1 cellular context compared by ENCODE assay signal in the genomic region with DNA sequence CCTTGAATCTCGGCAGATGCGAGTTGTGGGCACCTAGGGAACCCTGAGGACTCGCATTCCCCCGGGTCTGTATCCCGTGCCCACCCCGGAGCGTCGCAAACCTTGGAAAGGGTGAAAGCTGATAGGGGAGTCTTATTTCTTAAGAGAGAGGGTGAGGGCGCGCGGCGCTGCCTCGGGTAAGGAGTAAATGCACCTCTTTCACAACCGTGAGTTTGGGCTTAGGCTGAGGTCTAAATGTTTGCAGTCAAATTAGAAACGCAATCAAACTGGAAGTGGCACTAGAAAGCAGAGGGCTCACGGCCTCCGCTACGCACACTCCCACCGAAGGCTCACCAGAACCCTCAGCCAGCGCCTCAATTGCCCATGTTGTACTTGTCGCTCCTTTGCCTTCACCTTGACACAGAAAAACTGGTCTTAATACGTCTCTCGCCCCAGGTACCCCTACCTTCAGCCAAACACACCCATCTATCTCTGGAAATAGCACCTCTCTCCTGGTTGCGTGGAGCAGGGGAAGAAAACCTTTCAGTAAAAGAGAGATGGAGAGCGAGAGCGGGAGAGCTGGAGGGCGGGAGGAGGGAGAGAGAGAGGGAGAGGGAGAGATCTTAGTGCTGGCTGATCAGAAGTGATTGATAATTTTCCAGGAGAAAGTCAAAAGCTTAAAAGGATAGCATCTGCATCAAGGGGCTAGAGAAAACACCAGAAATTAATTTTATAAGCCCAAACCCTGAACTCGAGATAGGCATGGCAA.
TF ChIP-seq lines count a peak whose summit lies in the region.

No MANE protein-coding gene starts in this region.

TF ChIP-seq in H1, 55 proteins besides CTCF, POLR2A, EP300 and RAD21:
- TF ChIP-seq POLR2AphosphoS5 (IDR thresholded peaks at IDR 0.05; ENCODE audit: low read depth, low read length) (no peak), TAF7 (optimal IDR thresholded peaks at IDR 0.05; ENCODE audit: borderline replicate concordance, low read depth, low read length) (no peak), JUND (IDR thresholded peaks at IDR 0.05; ENCODE audit: low read length) (no peak), KDM1A (IDR thresholded peaks at IDR 0.05; ENCODE audit: borderline replicate concordance, low read length) (no peak), BCL11A (IDR thresholded peaks at IDR 0.05; ENCODE audit: low read depth in 2 of 2, low read length in 2 of 2) (no peak), SP1 (IDR thresholded peaks at IDR 0.05; ENCODE audit: low read depth, low read length) (no peak), BACH1 (IDR thresholded peaks at IDR 0.05; ENCODE audit: low read length) (no peak), EZH2 (IDR thresholded peaks at IDR 0.05; ENCODE audit: low read depth, low read length, severe bottlenecking) (peak; percentile 51), SIX5 (IDR thresholded peaks at IDR 0.05; ENCODE audit: low read depth, low read length) (no peak), EGR1 (IDR thresholded peaks at IDR 0.05; ENCODE audit: borderline replicate concordance, low read depth, low read length) (peak; percentile 23; the same call in 1 of the 2 replicates), KDM4A (IDR thresholded peaks at IDR 0.05; ENCODE audit: low read depth, low read length, severe bottlenecking) (peak; percentile 70), CEBPB (IDR thresholded peaks at IDR 0.05; ENCODE audit: low read depth, low read length) (no peak), GTF2F1 (IDR thresholded peaks at IDR 0.05; ENCODE audit: borderline replicate concordance, low read depth, low read length) (no peak), HDAC2 (IDR thresholded peaks at IDR 0.05; ENCODE audit: borderline replicate concordance in 1 of 2, low read depth in 2 of 2, low read length in 2 of 2) (no peak), NANOG (IDR thresholded peaks at IDR 0.05; ENCODE audit: insufficient read depth, low read depth, low read length, poor library complexity, severe bottlenecking) (no peak), ASH2L (IDR thresholded peaks at IDR 0.05; ENCODE audit: low read length) (peak; percentile 93), TEAD4 (IDR thresholded peaks at IDR 0.05; ENCODE audit: low read depth, low read length) (no peak), TAF1 (IDR thresholded peaks at IDR 0.05; ENCODE audit: low read depth, low read length) (no peak), HDAC6 (IDR thresholded peaks at IDR 0.05; ENCODE audit: low read depth, low read length) (no peak), CBX5 (IDR thresholded peaks at IDR 0.05; ENCODE audit: low read depth, low read length) (no peak), PHF8 (conservative IDR thresholded peaks at IDR 0.05; ENCODE audit: low read depth, low read length) (no peak), NRF1 (IDR thresholded peaks at IDR 0.05; ENCODE audit: low read depth, low read length) (no peak), POU5F1 (IDR thresholded peaks at IDR 0.05; ENCODE audit: low read depth, low read length) (no peak), SIN3A (conservative IDR thresholded peaks at IDR 0.05 in 1 of 2, IDR thresholded peaks at IDR 0.05 in 1 of 2; ENCODE audit: low read depth in 1 of 2, low read length in 2 of 2) (no peak), CTBP2 (IDR thresholded peaks at IDR 0.05; ENCODE audit: borderline replicate concordance, insufficient read depth, insufficient read length, low read length) (peak; percentile 96), SAP30 (IDR thresholded peaks at IDR 0.05; ENCODE audit: insufficient read depth, insufficient replicate concordance, low read length) (no peak), KDM5A (IDR thresholded peaks at IDR 0.05; ENCODE audit: low read length) (no peak), JUN (IDR thresholded peaks at IDR 0.05; ENCODE audit: low read depth, low read length) (no peak), SP4 (IDR thresholded peaks at IDR 0.05; ENCODE audit: low read length) (no peak), SRF (IDR thresholded peaks at IDR 0.05; ENCODE audit: low read depth, low read length) (no peak), FOSL1 (IDR thresholded peaks at IDR 0.05; ENCODE audit: insufficient read depth, low read depth, low read length) (no peak), RXRA (IDR thresholded peaks at IDR 0.05; ENCODE audit: insufficient read depth, low read depth, low read length) (no peak), MAFK (IDR thresholded peaks at IDR 0.05; ENCODE audit: low read depth, low read length) (no peak), GABPA (IDR thresholded peaks at IDR 0.05; ENCODE audit: borderline replicate concordance, insufficient read depth, low read length) (no peak), TBP (IDR thresholded peaks at IDR 0.05; ENCODE audit: low read depth, low read length) (no peak), CHD2 (IDR thresholded peaks at IDR 0.05; ENCODE audit: low read length) (no peak), CREB1 (IDR thresholded peaks at IDR 0.05) (no peak), CBX8 (IDR thresholded peaks at IDR 0.05; ENCODE audit: borderline replicate concordance, low read depth, low read length) (no peak), RNF2 (IDR thresholded peaks at IDR 0.05; ENCODE audit: borderline replicate concordance, low read depth, low read length, missing control alignments, poor library complexity, severe bottlenecking) (peak; percentile 90), BRCA1 (IDR thresholded peaks at IDR 0.05; ENCODE audit: low read depth, low read length) (no peak), SIRT6 (IDR thresholded peaks at IDR 0.05; ENCODE audit: low read length) (no peak), TCF12 (IDR thresholded peaks at IDR 0.05; ENCODE audit: low read depth, low read length) (no peak), YY1 (IDR thresholded peaks at IDR 0.05; ENCODE audit: low read depth, low read length) (peak; percentile 7; the same call in 1 of the 2 replicates), SP2 (IDR thresholded peaks at IDR 0.05; ENCODE audit: low read length) (no peak), SUZ12 (IDR thresholded peaks at IDR 0.05; ENCODE audit: low read length) (peak; percentile 59; the same call in 1 of the 2 replicates), CHD1 (IDR thresholded peaks at IDR 0.05; ENCODE audit: low read depth, low read length) (no peak), RBBP5 (IDR thresholded peaks at IDR 0.05; ENCODE audit: borderline replicate concordance, low read depth, low read length) (0 out of 2 replicates have a peak, but pooled peaks have one; percentile 41), ZNF274 (IDR thresholded peaks at IDR 0.05; ENCODE audit: borderline replicate concordance, extremely low read depth, low read length) (no peak), RFX5 (IDR thresholded peaks at IDR 0.05; ENCODE audit: borderline replicate concordance, low read depth, low read length) (no peak)
- TF ChIP-seq, protein P1, sequence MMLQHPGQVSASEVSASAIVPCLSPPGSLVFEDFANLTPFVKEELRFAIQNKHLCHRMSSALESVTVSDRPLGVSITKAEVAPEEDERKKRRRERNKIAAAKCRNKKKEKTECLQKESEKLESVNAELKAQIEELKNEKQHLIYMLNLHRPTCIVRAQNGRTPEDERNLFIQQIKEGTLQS (IDR thresholded peaks at IDR 0.05; ENCODE audit: insufficient read depth, low read depth, low read length) = no peak
- TF ChIP-seq, protein P2, sequence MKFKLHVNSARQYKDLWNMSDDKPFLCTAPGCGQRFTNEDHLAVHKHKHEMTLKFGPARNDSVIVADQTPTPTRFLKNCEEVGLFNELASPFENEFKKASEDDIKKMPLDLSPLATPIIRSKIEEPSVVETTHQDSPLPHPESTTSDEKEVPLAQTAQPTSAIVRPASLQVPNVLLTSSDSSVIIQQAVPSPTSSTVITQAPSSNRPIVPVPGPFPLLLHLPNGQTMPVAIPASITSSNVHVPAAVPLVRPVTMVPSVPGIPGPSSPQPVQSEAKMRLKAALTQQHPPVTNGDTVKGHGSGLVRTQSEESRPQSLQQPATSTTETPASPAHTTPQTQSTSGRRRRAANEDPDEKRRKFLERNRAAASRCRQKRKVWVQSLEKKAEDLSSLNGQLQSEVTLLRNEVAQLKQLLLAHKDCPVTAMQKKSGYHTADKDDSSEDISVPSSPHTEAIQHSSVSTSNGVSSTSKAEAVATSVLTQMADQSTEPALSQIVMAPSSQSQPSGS (IDR thresholded peaks at IDR 0.05; ENCODE audit: low read length) = no peak
- TF ChIP-seq, protein P3, sequence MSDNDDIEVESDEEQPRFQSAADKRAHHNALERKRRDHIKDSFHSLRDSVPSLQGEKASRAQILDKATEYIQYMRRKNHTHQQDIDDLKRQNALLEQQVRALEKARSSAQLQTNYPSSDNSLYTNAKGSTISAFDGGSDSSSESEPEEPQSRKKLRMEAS (IDR thresholded peaks at IDR 0.05) = no peak
- TF ChIP-seq, protein P4, sequence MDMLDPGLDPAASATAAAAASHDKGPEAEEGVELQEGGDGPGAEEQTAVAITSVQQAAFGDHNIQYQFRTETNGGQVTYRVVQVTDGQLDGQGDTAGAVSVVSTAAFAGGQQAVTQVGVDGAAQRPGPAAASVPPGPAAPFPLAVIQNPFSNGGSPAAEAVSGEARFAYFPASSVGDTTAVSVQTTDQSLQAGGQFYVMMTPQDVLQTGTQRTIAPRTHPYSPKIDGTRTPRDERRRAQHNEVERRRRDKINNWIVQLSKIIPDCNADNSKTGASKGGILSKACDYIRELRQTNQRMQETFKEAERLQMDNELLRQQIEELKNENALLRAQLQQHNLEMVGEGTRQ (IDR thresholded peaks at IDR 0.05; ENCODE audit: low read length) = no peak
- TF ChIP-seq, protein P5, sequence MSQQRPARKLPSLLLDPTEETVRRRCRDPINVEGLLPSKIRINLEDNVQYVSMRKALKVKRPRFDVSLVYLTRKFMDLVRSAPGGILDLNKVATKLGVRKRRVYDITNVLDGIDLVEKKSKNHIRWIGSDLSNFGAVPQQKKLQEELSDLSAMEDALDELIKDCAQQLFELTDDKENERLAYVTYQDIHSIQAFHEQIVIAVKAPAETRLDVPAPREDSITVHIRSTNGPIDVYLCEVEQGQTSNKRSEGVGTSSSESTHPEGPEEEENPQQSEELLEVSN (IDR thresholded peaks at IDR 0.05) = no peak
- TF ChIP-seq, protein P6, sequence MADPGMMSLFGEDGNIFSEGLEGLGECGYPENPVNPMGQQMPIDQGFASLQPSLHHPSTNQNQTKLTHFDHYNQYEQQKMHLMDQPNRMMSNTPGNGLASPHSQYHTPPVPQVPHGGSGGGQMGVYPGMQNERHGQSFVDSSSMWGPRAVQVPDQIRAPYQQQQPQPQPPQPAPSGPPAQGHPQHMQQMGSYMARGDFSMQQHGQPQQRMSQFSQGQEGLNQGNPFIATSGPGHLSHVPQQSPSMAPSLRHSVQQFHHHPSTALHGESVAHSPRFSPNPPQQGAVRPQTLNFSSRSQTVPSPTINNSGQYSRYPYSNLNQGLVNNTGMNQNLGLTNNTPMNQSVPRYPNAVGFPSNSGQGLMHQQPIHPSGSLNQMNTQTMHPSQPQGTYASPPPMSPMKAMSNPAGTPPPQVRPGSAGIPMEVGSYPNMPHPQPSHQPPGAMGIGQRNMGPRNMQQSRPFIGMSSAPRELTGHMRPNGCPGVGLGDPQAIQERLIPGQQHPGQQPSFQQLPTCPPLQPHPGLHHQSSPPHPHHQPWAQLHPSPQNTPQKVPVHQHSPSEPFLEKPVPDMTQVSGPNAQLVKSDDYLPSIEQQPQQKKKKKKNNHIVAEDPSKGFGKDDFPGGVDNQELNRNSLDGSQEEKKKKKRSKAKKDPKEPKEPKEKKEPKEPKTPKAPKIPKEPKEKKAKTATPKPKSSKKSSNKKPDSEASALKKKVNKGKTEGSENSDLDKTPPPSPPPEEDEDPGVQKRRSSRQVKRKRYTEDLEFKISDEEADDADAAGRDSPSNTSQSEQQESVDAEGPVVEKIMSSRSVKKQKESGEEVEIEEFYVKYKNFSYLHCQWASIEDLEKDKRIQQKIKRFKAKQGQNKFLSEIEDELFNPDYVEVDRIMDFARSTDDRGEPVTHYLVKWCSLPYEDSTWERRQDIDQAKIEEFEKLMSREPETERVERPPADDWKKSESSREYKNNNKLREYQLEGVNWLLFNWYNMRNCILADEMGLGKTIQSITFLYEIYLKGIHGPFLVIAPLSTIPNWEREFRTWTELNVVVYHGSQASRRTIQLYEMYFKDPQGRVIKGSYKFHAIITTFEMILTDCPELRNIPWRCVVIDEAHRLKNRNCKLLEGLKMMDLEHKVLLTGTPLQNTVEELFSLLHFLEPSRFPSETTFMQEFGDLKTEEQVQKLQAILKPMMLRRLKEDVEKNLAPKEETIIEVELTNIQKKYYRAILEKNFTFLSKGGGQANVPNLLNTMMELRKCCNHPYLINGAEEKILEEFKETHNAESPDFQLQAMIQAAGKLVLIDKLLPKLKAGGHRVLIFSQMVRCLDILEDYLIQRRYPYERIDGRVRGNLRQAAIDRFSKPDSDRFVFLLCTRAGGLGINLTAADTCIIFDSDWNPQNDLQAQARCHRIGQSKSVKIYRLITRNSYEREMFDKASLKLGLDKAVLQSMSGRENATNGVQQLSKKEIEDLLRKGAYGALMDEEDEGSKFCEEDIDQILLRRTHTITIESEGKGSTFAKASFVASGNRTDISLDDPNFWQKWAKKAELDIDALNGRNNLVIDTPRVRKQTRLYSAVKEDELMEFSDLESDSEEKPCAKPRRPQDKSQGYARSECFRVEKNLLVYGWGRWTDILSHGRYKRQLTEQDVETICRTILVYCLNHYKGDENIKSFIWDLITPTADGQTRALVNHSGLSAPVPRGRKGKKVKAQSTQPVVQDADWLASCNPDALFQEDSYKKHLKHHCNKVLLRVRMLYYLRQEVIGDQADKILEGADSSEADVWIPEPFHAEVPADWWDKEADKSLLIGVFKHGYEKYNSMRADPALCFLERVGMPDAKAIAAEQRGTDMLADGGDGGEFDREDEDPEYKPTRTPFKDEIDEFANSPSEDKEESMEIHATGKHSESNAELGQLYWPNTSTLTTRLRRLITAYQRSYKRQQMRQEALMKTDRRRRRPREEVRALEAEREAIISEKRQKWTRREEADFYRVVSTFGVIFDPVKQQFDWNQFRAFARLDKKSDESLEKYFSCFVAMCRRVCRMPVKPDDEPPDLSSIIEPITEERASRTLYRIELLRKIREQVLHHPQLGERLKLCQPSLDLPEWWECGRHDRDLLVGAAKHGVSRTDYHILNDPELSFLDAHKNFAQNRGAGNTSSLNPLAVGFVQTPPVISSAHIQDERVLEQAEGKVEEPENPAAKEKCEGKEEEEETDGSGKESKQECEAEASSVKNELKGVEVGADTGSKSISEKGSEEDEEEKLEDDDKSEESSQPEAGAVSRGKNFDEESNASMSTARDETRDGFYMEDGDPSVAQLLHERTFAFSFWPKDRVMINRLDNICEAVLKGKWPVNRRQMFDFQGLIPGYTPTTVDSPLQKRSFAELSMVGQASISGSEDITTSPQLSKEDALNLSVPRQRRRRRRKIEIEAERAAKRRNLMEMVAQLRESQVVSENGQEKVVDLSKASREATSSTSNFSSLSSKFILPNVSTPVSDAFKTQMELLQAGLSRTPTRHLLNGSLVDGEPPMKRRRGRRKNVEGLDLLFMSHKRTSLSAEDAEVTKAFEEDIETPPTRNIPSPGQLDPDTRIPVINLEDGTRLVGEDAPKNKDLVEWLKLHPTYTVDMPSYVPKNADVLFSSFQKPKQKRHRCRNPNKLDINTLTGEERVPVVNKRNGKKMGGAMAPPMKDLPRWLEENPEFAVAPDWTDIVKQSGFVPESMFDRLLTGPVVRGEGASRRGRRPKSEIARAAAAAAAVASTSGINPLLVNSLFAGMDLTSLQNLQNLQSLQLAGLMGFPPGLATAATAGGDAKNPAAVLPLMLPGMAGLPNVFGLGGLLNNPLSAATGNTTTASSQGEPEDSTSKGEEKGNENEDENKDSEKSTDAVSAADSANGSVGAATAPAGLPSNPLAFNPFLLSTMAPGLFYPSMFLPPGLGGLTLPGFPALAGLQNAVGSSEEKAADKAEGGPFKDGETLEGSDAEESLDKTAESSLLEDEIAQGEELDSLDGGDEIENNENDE (IDR thresholded peaks at IDR 0.05; ENCODE audit: insufficient replicate concordance, low read length) = no peak
